Comparison of ENCODE assay signal across 11 cellular contexts in genomic region chr20:62838511-62838910, GRCh38. TPM values are rescaled to one million over a fixed set of nuclear protein-coding genes. Genes with fewer than 3 reads are reported as not detected.
A peak's percentile ranks its signal among the peaks of the same experiment; 100 is the strongest.
DNase-seq lines count a peak whose midpoint lies in the region; ATAC-seq and TF ChIP-seq lines count a peak whose summit lies in the region.
"Had no signal": no experiment of that assay in that cellular context is flagged by ENCODE, and none has a peak within 500 bp of the region (broad histone marks: within the 10 kb centered on the region; RNA-seq: fewer than 3 reads in every experiment).

No MANE protein-coding gene starts in this region.

- ATAC-seq in Right ventricle myocardium superior (ENCODE audit: poor library complexity), result no peak
- peak; percentile 58 for ATAC-seq in HG02981 (IDR thresholded peaks at IDR 0.05; ENCODE audit: unreplicated experiment)
- ATAC-seq in RWPE2 (ENCODE audit: low read depth), result no peak
- no peak for ATAC-seq in upper lobe of right lung

- TF ChIP-seq CTCF in RWPE2 (IDR thresholded peaks at IDR 0.05; ENCODE audit: poor library complexity, severe bottlenecking), result no peak
- no peak for TF ChIP-seq CTCF in upper lobe of right lung (IDR thresholded peaks at IDR 0.05)
- no peak for TF ChIP-seq CTCF in lower leg skin (IDR thresholded peaks at IDR 0.05)

- no peak overlapping the region for H3K4me3 ChIP-seq in RWPE2 (ENCODE audit: severe bottlenecking)
- no peak overlapping the region for H3K4me3 ChIP-seq in upper lobe of right lung
- H3K4me3 ChIP-seq in lower leg skin (ENCODE audit: low read depth, poor library complexity, severe bottlenecking), result no peak overlapping the region

- no peaks in the 10 kb centered on the region for H3K9me3 ChIP-seq in RWPE2 (ENCODE audit: severe bottlenecking)
- H3K9me3 ChIP-seq in upper lobe of right lung, result no peaks in the 10 kb centered on the region

- peaks cover 5% of the 10 kb centered on the region for H3K4me1 ChIP-seq in RWPE2 (ENCODE audit: insufficient read depth, poor library complexity, severe bottlenecking)
- H3K4me1 ChIP-seq in upper lobe of right lung, result no peaks in the 10 kb centered on the region

- no peaks in the 10 kb centered on the region for H3K27me3 ChIP-seq in RWPE2 (ENCODE audit: insufficient read depth, poor library complexity, severe bottlenecking)
- H3K27me3 ChIP-seq in upper lobe of right lung, result no peaks in the 10 kb centered on the region

- intact Hi-C loops in Right ventricle myocardium superior (cut with DNase I), result no loop called here
- intact Hi-C loops in cardiac septum (cut with DNase I), result no loop called here
- intact Hi-C loops in upper lobe of right lung (cut with DNase I), result no loop called here
- intact Hi-C loops in lower leg skin (cut with DNase I; ENCODE audit: low total_unique reads), result no loop called here

- DNase-seq in Right ventricle myocardium superior (peak; percentile 25), cardiac septum (ENCODE audit: low spot score) (no peak), RWPE2 (ENCODE audit: low spot score) (peak; percentile 72), NCI-H748 treated with DMSO at 0.1 percent for 48 hours (lab: John Stamatoyannopoulos, UW) (no peak), upper lobe of right lung (no peak), OCI-M2 (lab: John Stamatoyannopoulos, UW; ENCODE audit: unreplicated experiment) (no peak), lower leg skin (ENCODE audit: low spot score in 2 of 2) (no peak)
- DNase-seq: activated T-cell treated with anti-CD3 and anti-CD28 coated beads, Interleukin-2, amount 50 U/mL, for 72 hours; mammary epithelial cell; T1000 had no signal

- no peak for TF ChIP-seq POLR2A in lower leg skin (IDR thresholded peaks at IDR 0.05)

- no peaks in the 10 kb centered on the region for H3K36me3 ChIP-seq in RWPE2 (ENCODE audit: low read depth)
- no peaks in the 10 kb centered on the region for H3K36me3 ChIP-seq in upper lobe of right lung

- no peak overlapping the region for H3K27ac ChIP-seq in RWPE2 (ENCODE audit: poor library complexity, severe bottlenecking)
- H3K27ac ChIP-seq in upper lobe of right lung, result no peak overlapping the region

- 79 to 80% methylated on average over 14 of the region's 14 CpGs for WGBS in lower leg skin, 2 donors

RNA-seq across cellular contexts. Expression of gene COL9A3, which starts 21.7 kb away (rescaled TPM):
- total RNA-seq in Right ventricle myocardium superior (2.7 TPM), cardiac septum (0.94 TPM), upper lobe of right lung (1.1 TPM), lower leg skin (10 to 100 TPM in 2 of 4 donors, 1 to 10 TPM in 2; 5.6 to 14.1 (median 10.8) TPM)

RNA-seq across cellular contexts. Expression of gene TCFL5, which starts 23.1 kb away (rescaled TPM):
- total RNA-seq in Right ventricle myocardium superior (6.1 TPM), cardiac septum (7.8 TPM), upper lobe of right lung (7.8 TPM), lower leg skin (10 to 100 TPM; 12.1 to 13.9 (median 13.1) TPM)

RNA-seq across cellular contexts. Expression of gene OGFR, which starts 33.9 kb away (rescaled TPM):
- total RNA-seq in Right ventricle myocardium superior (17.8 TPM), cardiac septum (16.4 TPM), upper lobe of right lung (58.2 TPM), lower leg skin (10 to 100 TPM; 50.3 to 76.9 (median 58.5) TPM)

RNA-seq across cellular contexts. Expression of gene MRGBP, which starts 42.2 kb away (rescaled TPM):
- 10.2 TPM for total RNA-seq in Right ventricle myocardium superior
- 7.9 TPM for total RNA-seq in cardiac septum
- 8.8 TPM for total RNA-seq in upper lobe of right lung
- 10 to 100 TPM in 3 of 4 donors, 1 to 10 TPM in 1; 9.8 to 13.9 (median 10.2) TPM for total RNA-seq in lower leg skin

Comparison
In these comparisons a context has a peak if more than half of its experiments do, and no peak if none do; other contexts are left out.
1. DNase-seq: peak in Right ventricle myocardium superior (single experiment) and RWPE2 (single experiment); none in cardiac septum (single experiment), NCI-H748 treated with DMSO at 0.1 percent for 48 hours (single experiment), upper lobe of right lung (single experiment), OCI-M2 (single experiment) and lower leg skin (0 of 2).